In genomic region chr17:68200689-68201424, GRCh38 we compare ENCODE assay signal across 8 cellular contexts. TPM values are rescaled to one million over a fixed set of nuclear protein-coding genes. Genes with fewer than 3 reads are reported as not detected.
DNase-seq lines count a peak whose midpoint lies in the region; ATAC-seq and TF ChIP-seq lines count a peak whose summit lies in the region.

No MANE protein-coding gene starts in this region.

- H3K4me3 ChIP-seq in GM08714 (ENCODE audit: low read length) (peak overlapping the region; percentile 13; the same call in 1 of the 2 replicates), epithelial cell of esophagus (ENCODE audit: low read length) (no peak overlapping the region), muscle layer of duodenum (ENCODE audit: low read depth in 1 of 2, low read length in 2 of 2) (peak overlapping the region; percentile 30 to 50)

- peaks cover 42% of the 10 kb centered on the region for H3K27me3 ChIP-seq in muscle layer of duodenum (ENCODE audit: low read depth, low read length)

- peak; percentile 83 for DNase-seq in HT-29 (ENCODE audit: low spot score)
- DNase-seq in NOMO-1 treated with dmso at 0.1 percent for 144 hours (lab: John Stamatoyannopoulos, UW; ENCODE audit: unreplicated experiment) = peak; percentile 39
- DNase-seq in activated T-cell treated with anti-CD3 and anti-CD28 coated beads for 1 hour (ENCODE audit: low read depth) = peak; percentile 69
- DNase-seq in epithelial cell of esophagus (ENCODE audit: low read depth) = peak; percentile 64
- DNase-seq in stimulated activated naive CD8-positive, alpha-beta T cell treated with anti-CD3 and anti-CD28 coated beads, Interleukin-15, Interleukin-2, amounts not matched to agents 100 U/mL and 50 U/mL, for 24 hours = peak; percentile 87
- no peak for DNase-seq in GM19238 (ENCODE audit: insufficient read length, low spot score)

- no peak overlapping the region for H3K27ac ChIP-seq in muscle layer of duodenum (ENCODE audit: low read length)

- peaks cover 5 to 58% of the 10 kb centered on the region in 2 donors for H3K4me1 ChIP-seq in muscle layer of duodenum (ENCODE audit: control insufficient read depth in 1 of 2, insufficient read depth in 2 of 2, low read length in 2 of 2)

- peak; percentile 83 for TF ChIP-seq CTCF in epithelial cell of esophagus (IDR thresholded peaks at IDR 0.05; ENCODE audit: insufficient read depth, low read depth, low read length, missing control alignments)

- no peaks in the 10 kb centered on the region for H3K36me3 ChIP-seq in muscle layer of duodenum (ENCODE audit: control insufficient read depth in 1 of 2, insufficient read depth in 2 of 2, low read length in 2 of 2)

- ATAC-seq in stimulated activated naive CD8-positive, alpha-beta T cell treated with anti-CD3 and anti-CD28 coated beads, Interleukin-15, Interleukin-2, amounts not matched to agents 100 U/mL and 50 U/mL, for 24 hours = peak; percentile 57

- no peaks in the 10 kb centered on the region for H3K9me3 ChIP-seq in muscle layer of duodenum (ENCODE audit: control insufficient read depth in 1 of 2, low read length in 2 of 2)

RNA-seq across cellular contexts. Expression of gene AMZ2, which starts 47.0 kb away (rescaled TPM):
- 12.4 and 20.0 TPM in 2 replicates for total RNA-seq in HT-29 (2014; rRNA removed; shearing (Covaris generic))
